In the genomic region with DNA sequence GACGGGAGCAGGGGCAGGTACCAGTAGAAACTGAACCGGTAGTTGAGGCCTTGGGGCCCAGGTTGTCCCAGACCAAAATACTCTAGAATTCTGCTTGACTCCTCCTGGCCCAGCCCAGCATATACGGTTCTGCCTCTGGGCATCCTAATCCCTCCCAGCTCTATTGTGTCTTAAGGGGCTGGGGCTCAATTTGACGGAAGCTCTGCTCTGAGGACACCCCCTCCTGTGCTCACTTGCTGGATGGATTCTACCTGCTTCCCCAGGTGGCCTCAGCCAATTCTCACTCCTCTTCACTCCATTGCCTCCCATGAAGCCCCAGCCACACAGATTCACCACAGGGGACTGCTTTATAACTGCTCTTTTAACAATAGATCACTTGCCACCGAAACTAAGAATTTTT, we compare ENCODE assay signal across 22 cellular contexts.
"Had no signal": no experiment of that assay in that cellular context is flagged by ENCODE, and none has a peak within 500 bp of the region (broad histone marks: within the 10 kb centered on the region; RNA-seq: fewer than 3 reads in every experiment).

No MANE protein-coding gene starts in this region.

- H3K27ac Mint-ChIP-seq: memory B cell; mesothelial cell of epicardium; naive thymus-derived CD4-positive, alpha-beta T cell; nephron; neural progenitor cell; stimulated activated memory B cell treated with anti-CD40 and anti-IgM and Interleukin-4, amounts not matched to agents 10 μg/mL and 1 μg/mL and 100 μg/mL, for 72 hours; stimulated activated naive CD8-positive, alpha-beta T cell treated with anti-CD3 and anti-CD28 coated beads, Interleukin-15, Interleukin-2, amounts not matched to agents 100 ng/mL and 50 ng/mL, for 24 hours had no signal

- DNase-seq: dermis blood vessel endothelial cell; effector memory CD4-positive, alpha-beta T cell; erythroblast; naive thymus-derived CD4-positive, alpha-beta T cell; nucleus accumbens; psoas muscle; right cardiac atrium; spleen; stimulated activated CD4-positive, alpha-beta T cell treated with anti-CD3 and anti-CD28 coated beads, Interleukin-4, amount 100 ng/mL, for 4 hours; upper lobe of left lung; uterus had no signal

- ATAC-seq: naive thymus-derived CD4-positive, alpha-beta T cell; psoas muscle; right cardiac atrium; stimulated activated memory B cell treated with anti-CD40 and anti-IgM and Interleukin-4, amounts not matched to agents 10 μg/mL and 1 μg/mL and 100 μg/mL, for 72 hours had no signal

- H3K36me3 ChIP-seq: neural progenitor cell, spleen, tibial nerve, upper lobe of left lung, uterus had no signal

- H3K36me3 Mint-ChIP-seq: memory B cell; naive thymus-derived CD4-positive, alpha-beta T cell; neural progenitor cell; stimulated activated memory B cell treated with anti-CD40 and anti-IgM and Interleukin-4, amounts not matched to agents 10 μg/mL and 1 μg/mL and 100 μg/mL, for 72 hours had no signal

- H3K4me3 ChIP-seq: coronary artery, lung, neural progenitor cell, psoas muscle, skin epidermis, spleen, thoracic aorta, tibial nerve, upper lobe of left lung, uterus had no signal

- H3K27ac ChIP-seq: coronary artery, neural progenitor cell, psoas muscle, skin epidermis, spleen, thoracic aorta, tibial nerve, upper lobe of left lung, uterus had no signal

- H3K27me3 Mint-ChIP-seq: stimulated activated naive CD8-positive, alpha-beta T cell treated with anti-CD3 and anti-CD28 coated beads, Interleukin-15, Interleukin-2, amounts not matched to agents 100 ng/mL and 50 ng/mL, for 24 hours had no signal

- H3K4me3 Mint-ChIP-seq: memory B cell; mesothelial cell of epicardium; naive thymus-derived CD4-positive, alpha-beta T cell; nephron; neural progenitor cell; stimulated activated memory B cell treated with anti-CD40 and anti-IgM and Interleukin-4, amounts not matched to agents 10 μg/mL and 1 μg/mL and 100 μg/mL, for 72 hours; stimulated activated naive CD8-positive, alpha-beta T cell treated with anti-CD3 and anti-CD28 coated beads, Interleukin-15, Interleukin-2, amounts not matched to agents 100 ng/mL and 50 ng/mL, for 24 hours had no signal

- H3K9me3 Mint-ChIP-seq: mesothelial cell of epicardium; nephron; neural progenitor cell; stimulated activated memory B cell treated with anti-CD40 and anti-IgM and Interleukin-4, amounts not matched to agents 10 μg/mL and 1 μg/mL and 100 μg/mL, for 72 hours; stimulated activated naive CD8-positive, alpha-beta T cell treated with anti-CD3 and anti-CD28 coated beads, Interleukin-15, Interleukin-2, amounts not matched to agents 100 ng/mL and 50 ng/mL, for 24 hours had no signal

- H3K4me1 ChIP-seq: neural progenitor cell, psoas muscle, spleen, tibial nerve, upper lobe of left lung, uterus had no signal

- H3K9me3 ChIP-seq: psoas muscle, spleen, thoracic aorta, tibial nerve, upper lobe of left lung, uterus had no signal

- H3K4me1 Mint-ChIP-seq: memory B cell; stimulated activated memory B cell treated with anti-CD40 and anti-IgM and Interleukin-4, amounts not matched to agents 10 μg/mL and 1 μg/mL and 100 μg/mL, for 72 hours had no signal
